Comparison of ENCODE assay signal across 10 cellular contexts in genomic region chr14:21038416-21039058, GRCh38. TPM values are rescaled to one million over a fixed set of nuclear protein-coding genes. Genes with fewer than 3 reads are reported as not detected.
DNase-seq lines count a peak whose midpoint lies in the region; TF ChIP-seq lines count a peak whose summit lies in the region.
"Had no signal": no experiment of that assay in that cellular context is flagged by ENCODE, and none has a peak within 500 bp of the region (broad histone marks: within the 10 kb centered on the region; RNA-seq: fewer than 3 reads in every experiment).

No MANE protein-coding gene starts in this region.

- no peak for TF ChIP-seq POLR2A in transverse colon (IDR thresholded peaks at IDR 0.05)

- CTCF ChIA-PET in A673 (lab: Charles Lee): no interaction called here

- in situ Hi-C loops in transverse colon (cut with MboI; ENCODE audit: low pct_ligation_motif_present in 1 of 4, low pct_unique_long_range_greater_than_20kb in 1 of 4, low sequenced_read_pairs in 3 of 4): no loop called here

- DNase-seq in transverse colon (no peak), NCI-H1694 (lab: John Stamatoyannopoulos, UW) (no peak), A673 (ENCODE audit: low spot score) (no peak), NCI-H1417 treated with DMSO at 0.1 percent for 48 hours (lab: John Stamatoyannopoulos, UW) (no peak)
- DNase-seq: activated CD4-positive, alpha-beta T cell treated with anti-CD3 and anti-CD28 coated beads, Interleukin-2, amount 50 U/mL, for 4 hours; amniotic stem cell; naive thymus-derived CD4-positive, alpha-beta T cell had no signal

- TF ChIP-seq CTCF in transverse colon (IDR thresholded peaks at IDR 0.05) (no peak), A673 (conservative IDR thresholded peaks at IDR 0.05; ENCODE audit: low read depth, low read length) (no peak)

- H3K4me1 ChIP-seq in esophagus (ENCODE audit: control insufficient read depth in 2 of 2, insufficient read depth in 2 of 2, low read length in 1 of 2) (peaks cover 0 to 21% of the 10 kb centered on the region in 2 donors), mucosa of rectum (ENCODE audit: control insufficient read depth in 2 of 2, insufficient read depth in 2 of 2, low read length in 2 of 2) (peaks cover 21 to 27% of the 10 kb centered on the region in 2 donors), transverse colon (peaks cover 26 to 33% (median 27%) of the 10 kb centered on the region in 4 donors), A673 (ENCODE audit: insufficient read depth, low read length, poor library complexity, severe bottlenecking) (no peaks in the 10 kb centered on the region)

- WGBS in esophagus, 2 donors: 24 to 35% methylated on average over 3 of the region's 3 CpGs
- 27 to 40% methylated on average over 3 of the region's 3 CpGs for WGBS in transverse colon (ENCODE audit: low coverage in 1 of 2), 2 donors

- no peaks in the 10 kb centered on the region for H3K9me3 ChIP-seq in esophagus (ENCODE audit: control insufficient read depth in 2 of 2, insufficient read depth in 1 of 2, low read depth in 1 of 2, low read length in 1 of 2)
- H3K9me3 ChIP-seq in mucosa of rectum (ENCODE audit: control insufficient read depth in 2 of 2, low read length in 2 of 2): no peaks in the 10 kb centered on the region
- no peaks in the 10 kb centered on the region for H3K9me3 ChIP-seq in transverse colon
- no peaks in the 10 kb centered on the region for H3K9me3 ChIP-seq in A673 (ENCODE audit: low read depth, low read length, poor library complexity, severe bottlenecking)

- peak overlapping the region in 1 of 2 donors; percentile 31 for H3K9ac ChIP-seq in mucosa of rectum (ENCODE audit: low read depth in 1 of 2, low read length in 2 of 2)

- H3K36me3 ChIP-seq in esophagus (ENCODE audit: control insufficient read depth in 2 of 2, insufficient read depth in 2 of 2, low read length in 1 of 2): no peaks in the 10 kb centered on the region
- H3K36me3 ChIP-seq in mucosa of rectum (ENCODE audit: control insufficient read depth in 2 of 2, insufficient read depth in 2 of 2, low read length in 2 of 2): no peaks in the 10 kb centered on the region
- H3K36me3 ChIP-seq in transverse colon: no peaks in the 10 kb centered on the region
- no peaks in the 10 kb centered on the region for H3K36me3 ChIP-seq in A673 (ENCODE audit: insufficient read depth, low read length, poor library complexity, severe bottlenecking)

- POLR2A ChIA-PET in A673 (lab: Charles Lee; ENCODE audit: low non-redundant PET): no interaction called here

- intact Hi-C loops in transverse colon (cut with DNase I; ENCODE audit: low total_unique reads): no loop called here
- intact Hi-C loops in A673 (cut with micrococcal nuclease; ENCODE audit: unreplicated experiment): loop anchor here (10.0 kb wide), 1 partner anchor 344 kb away; no protein-coding TSS in a partner anchor

- TF ChIP-seq EP300 in transverse colon (IDR thresholded peaks at IDR 0.05; ENCODE audit: low read depth): no peak

- H3K4me3 ChIP-seq in esophagus (ENCODE audit: low read depth in 1 of 2, low read length in 2 of 2) (no peak overlapping the region), mucosa of rectum (ENCODE audit: low read length in 2 of 2) (peak overlapping the region in 1 of 2 donors; percentile 34), transverse colon (no peak overlapping the region), A673 (ENCODE audit: low read depth, low read length, poor library complexity, severe bottlenecking) (no peak overlapping the region)
- H3K4me3 ChIP-seq: SK-N-MC had no signal

- H3K27me3 ChIP-seq in esophagus (ENCODE audit: control insufficient read depth in 1 of 2, insufficient read depth in 2 of 2, low read length in 2 of 2) (no peaks in the 10 kb centered on the region), mucosa of rectum (ENCODE audit: control insufficient read depth in 2 of 2, insufficient read depth in 2 of 2, low read length in 2 of 2) (no peaks in the 10 kb centered on the region), transverse colon (no peaks in the 10 kb centered on the region), A673 (replicated peaks; ENCODE audit: insufficient read depth, low read depth, low read length, poor library complexity) (no peaks in the 10 kb centered on the region)

- BruUV-seq in A673 (replicated peaks; lab: Mats Ljungman, UMichigan): no TSS peak

- H3K27ac ChIP-seq in esophagus (ENCODE audit: low read depth in 2 of 2, low read length in 1 of 2) (peak overlapping the region; percentile 80 to 83), mucosa of rectum (ENCODE audit: low read depth in 2 of 2, low read length in 2 of 2) (peak overlapping the region; percentile 36 to 68), transverse colon (peak overlapping the region; percentile 75 to 83 (median 80)), A673 (ENCODE audit: low read depth, low read length, poor library complexity, severe bottlenecking) (no peak overlapping the region)
- H3K27ac ChIP-seq: SK-N-MC had no signal

RNA-seq across cellular contexts. Expression of gene RNASE7, which starts 3.6 kb away (rescaled TPM):
- 10 to 100 TPM; 33.9 to 92.8 TPM for polyA plus RNA-seq in esophagus
- total RNA-seq in transverse colon (under 1 TPM in 1 of 4 donors, not detected in 3; 0.48 TPM), A673 (2021) (not detected in 2 replicates)
- total RNA-seq: naive thymus-derived CD4-positive, alpha-beta T cell had no signal
- polyA plus RNA-seq: naive thymus-derived CD4-positive, alpha-beta T cell had no signal

RNA-seq across cellular contexts. Expression of gene RNASE13, which starts 3.9 kb away (rescaled TPM):
- not detected for polyA plus RNA-seq in esophagus
- total RNA-seq in transverse colon (not detected), A673 (2021) (not detected in 2 replicates)
- total RNA-seq: naive thymus-derived CD4-positive, alpha-beta T cell had no signal
- polyA plus RNA-seq: naive thymus-derived CD4-positive, alpha-beta T cell had no signal

RNA-seq across cellular contexts. Expression of gene TPPP2, which starts 8.5 kb away (rescaled TPM):
- polyA plus RNA-seq in esophagus: under 1 TPM in 1 of 2 donors, not detected in 1; 0.14 TPM
- total RNA-seq in transverse colon (not detected), A673 (2021) (not detected in 2 replicates)
- total RNA-seq: naive thymus-derived CD4-positive, alpha-beta T cell had no signal
- polyA plus RNA-seq: naive thymus-derived CD4-positive, alpha-beta T cell had no signal

RNA-seq across cellular contexts. Expression of gene NDRG2, which starts 13.7 kb away (rescaled TPM):
- polyA plus RNA-seq in esophagus: 100 to 1,000 TPM; 131 to 252 TPM
- total RNA-seq in transverse colon: 100 to 1,000 TPM; 144 to 275 (median 192) TPM
- total RNA-seq in A673 (2021): 8.0 and 17.1 TPM in 2 replicates

RNA-seq across cellular contexts. Expression of gene RNASE8, which starts 19.1 kb away (rescaled TPM):
- polyA plus RNA-seq in esophagus: not detected
- total RNA-seq in transverse colon (not detected), A673 (2021) (not detected in 2 replicates)
- total RNA-seq: naive thymus-derived CD4-positive, alpha-beta T cell had no signal
- polyA plus RNA-seq: naive thymus-derived CD4-positive, alpha-beta T cell had no signal
